In genomic region chr12:14998941-14999340, GRCh38 we compare ENCODE assay signal across 22 cellular contexts. TPM values are rescaled to one million over a fixed set of nuclear protein-coding genes. Genes with fewer than 3 reads are reported as not detected.
"Had no signal": no experiment of that assay in that cellular context is flagged by ENCODE, and none has a peak within 500 bp of the region (broad histone marks: within the 10 kb centered on the region; RNA-seq: fewer than 3 reads in every experiment).

No MANE protein-coding gene starts in this region.

- H3K27ac ChIP-seq: colonic mucosa, heart right ventricle, thoracic aorta had no signal

- H3K27me3 ChIP-seq: colonic mucosa, gastroesophageal sphincter had no signal

- H3K4me1 ChIP-seq: colonic mucosa had no signal

- H3K9me3 ChIP-seq: colonic mucosa, gastroesophageal sphincter, thoracic aorta had no signal

- H3K4me3 Mint-ChIP-seq: activated CD4-positive, alpha-beta T cell treated with anti-CD3 and anti-CD28 coated beads, Interleukin-2, amount 10 ng/mL, durations not matched to agents 7 days and 5 days; activated naive CD4-positive, alpha-beta T cell treated with anti-CD3 and anti-CD28 coated beads for 36 hours; activated T-cell treated with anti-CD3 and anti-CD28 coated beads, Interleukin-2, amount 50 U/mL, for 4 hours; brain; immature natural killer cell; nephron progenitor cell; stimulated activated effector memory CD8-positive, alpha-beta T cell treated with anti-CD3 and anti-CD28 coated beads, Interleukin-12 subunit alpha, Interleukin-12 subunit beta, amount 100 ng/mL, for 72 hours had no signal

- H3K4me3 ChIP-seq: colonic mucosa, gastroesophageal sphincter, heart right ventricle, skin epidermis, thoracic aorta had no signal

- DNase-seq: activated CD4-positive, alpha-beta T cell treated with anti-CD3 and anti-CD28 coated beads, Interleukin-2, amount 10 ng/mL, durations not matched to agents 7 days and 5 days; activated CD8-positive, alpha-beta memory T cell treated with anti-CD3 and anti-CD28 coated beads, Interleukin-2, amount 50 U/mL, for 4 hours; activated naive CD4-positive, alpha-beta T cell treated with anti-CD3 and anti-CD28 coated beads for 36 hours; activated T-cell treated with anti-CD3 and anti-CD28 coated beads, Interleukin-2, amount 50 U/mL, for 4 hours; central memory CD4-positive, alpha-beta T cell; colonic mucosa; heart right ventricle; immature natural killer cell; mesendoderm; nephron progenitor cell; occipital lobe; stimulated activated CD4-positive, alpha-beta T cell treated with anti-CD3 and anti-CD28 coated beads, Interleukin-4, amount 100 ng/mL, for 1 hour; T-helper 1 cell; T-helper 9 cell had no signal

- H3K36me3 Mint-ChIP-seq: brain; immature natural killer cell; stimulated activated effector memory CD8-positive, alpha-beta T cell treated with anti-CD3 and anti-CD28 coated beads, Interleukin-12 subunit alpha, Interleukin-12 subunit beta, amount 100 ng/mL, for 72 hours had no signal

- H3K27me3 Mint-ChIP-seq: brain had no signal

- ATAC-seq: activated T-cell treated with anti-CD3 and anti-CD28 coated beads, Interleukin-2, amount 50 U/mL, for 4 hours; gastroesophageal sphincter; heart right ventricle; stimulated activated effector memory CD8-positive, alpha-beta T cell treated with anti-CD3 and anti-CD28 coated beads, Interleukin-12 subunit alpha, Interleukin-12 subunit beta, amount 100 ng/mL, for 72 hours had no signal

- H3K36me3 ChIP-seq: colonic mucosa, gastroesophageal sphincter, heart right ventricle, thoracic aorta had no signal

- H3K27ac Mint-ChIP-seq: activated naive CD4-positive, alpha-beta T cell treated with anti-CD3 and anti-CD28 coated beads for 36 hours; immature natural killer cell; nephron progenitor cell; stimulated activated effector memory CD8-positive, alpha-beta T cell treated with anti-CD3 and anti-CD28 coated beads, Interleukin-12 subunit alpha, Interleukin-12 subunit beta, amount 100 ng/mL, for 72 hours had no signal

- H3K9me3 Mint-ChIP-seq: activated CD4-positive, alpha-beta T cell treated with anti-CD3 and anti-CD28 coated beads, Interleukin-2, amount 10 ng/mL, durations not matched to agents 7 days and 5 days; activated naive CD4-positive, alpha-beta T cell treated with anti-CD3 and anti-CD28 coated beads for 36 hours; activated T-cell treated with anti-CD3 and anti-CD28 coated beads, Interleukin-2, amount 50 U/mL, for 4 hours; immature natural killer cell; nephron progenitor cell; stimulated activated effector memory CD8-positive, alpha-beta T cell treated with anti-CD3 and anti-CD28 coated beads, Interleukin-12 subunit alpha, Interleukin-12 subunit beta, amount 100 ng/mL, for 72 hours had no signal

RNA-seq across cellular contexts. Expression of gene PDE6H, which starts 26.1 kb away (rescaled TPM):
- total RNA-seq: activated CD4-positive, alpha-beta T cell treated with anti-CD3 and anti-CD28 coated beads, Interleukin-2, amount 10 ng/mL, durations not matched to agents 7 days and 5 days; activated naive CD4-positive, alpha-beta T cell treated with anti-CD3 and anti-CD28 coated beads for 36 hours; activated T-cell treated with anti-CD3 and anti-CD28 coated beads, Interleukin-2, amount 50 U/mL, for 4 hours; colonic mucosa; gastroesophageal sphincter; heart right ventricle; lower leg skin; occipital lobe; posterior vena cava; thoracic aorta; urinary bladder had no signal
- polyA plus RNA-seq: heart right ventricle, immature natural killer cell, urinary bladder had no signal
